ENCODE assay signal across 34 cellular contexts in the genomic region with DNA sequence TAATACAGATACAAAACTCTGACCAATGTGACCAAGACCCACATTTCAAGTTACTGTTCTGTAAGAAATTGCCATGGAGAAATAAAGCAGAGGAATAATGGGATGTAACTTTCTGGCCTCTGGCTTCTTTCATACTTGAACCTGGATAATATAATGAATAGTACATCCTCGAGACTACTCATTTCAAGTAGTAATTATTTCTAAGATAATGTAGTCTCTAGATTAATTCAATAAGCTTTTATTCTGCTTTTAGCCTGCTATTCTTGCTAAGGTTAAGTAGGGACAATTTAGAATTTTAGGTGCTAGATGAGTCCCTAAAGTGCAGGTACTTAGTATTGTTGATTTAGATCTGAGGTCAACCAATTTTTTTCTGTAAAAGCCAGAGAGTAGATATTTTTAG.
"Had no signal": no experiment of that assay in that cellular context is flagged by ENCODE, and none has a peak within 500 bp of the region (broad histone marks: within the 10 kb centered on the region; RNA-seq: fewer than 3 reads in every experiment).

No MANE protein-coding gene starts in this region.

- H3K27me3 ChIP-seq: adrenal gland, body of pancreas, brain microvascular endothelial cell, breast epithelium had no signal

- H3K36me3 Mint-ChIP-seq: activated CD4-positive, alpha-beta memory T cell treated with anti-CD3 and anti-CD28 coated beads for 36 hours; activated naive CD4-positive, alpha-beta T cell treated with anti-CD3 and anti-CD28 coated beads, Interleukin-2, amount 50 U/mL, for 72 hours; activated naive CD8-positive, alpha-beta T cell treated with anti-CD3 and anti-CD28 coated beads for 36 hours had no signal

- H3K9me3 ChIP-seq: adrenal gland, body of pancreas, breast epithelium had no signal

- ATAC-seq: activated CD8-positive, alpha-beta T cell treated with anti-CD3 and anti-CD28 coated beads for 36 hours; activated naive CD4-positive, alpha-beta T cell treated with anti-CD3 and anti-CD28 coated beads, Interleukin-2, amount 50 U/mL, for 72 hours; activated T-cell treated with anti-CD3 and anti-CD28 coated beads, Interleukin-2, amount 50 U/mL, for 4 hours; activated T-cell treated with anti-CD3 and anti-CD28 coated beads, Interleukin-2, amount 50 U/mL, for 72 hours; activated T-helper 17 cell treated with anti-CD3 and anti-CD28 coated beads, Interleukin-2, amount 50 U/mL, for 72 hours; body of pancreas had no signal

- H3K4me3 Mint-ChIP-seq: activated B cell treated with CpG ODN at 0.5 μM for 24 hours; activated CD4-positive, alpha-beta memory T cell treated with anti-CD3 and anti-CD28 coated beads for 36 hours; activated CD4-positive, alpha-beta T cell treated with anti-CD3 and anti-CD28 coated beads, Interleukin-2, amount 10 ng/mL, durations not matched to agents 24 days and 14 days; activated CD8-positive, alpha-beta T cell treated with anti-CD3 and anti-CD28 coated beads for 36 hours; activated naive CD4-positive, alpha-beta T cell treated with anti-CD3 and anti-CD28 coated beads for 36 hours; activated naive CD8-positive, alpha-beta T cell treated with anti-CD3 and anti-CD28 coated beads for 36 hours; activated T-cell treated with anti-CD3 and anti-CD28 coated beads, Interleukin-2, amount 50 U/mL, for 4 hours; activated T-cell treated with anti-CD3 and anti-CD28 coated beads, Interleukin-2, amount 50 U/mL, for 72 hours; activated T-helper 1 cell treated with anti-CD3 and anti-CD28 coated beads, Interleukin-12 subunit alpha, Interleukin-12 subunit beta, Interleukin-2, Interleukin-4 antibody, amounts not matched to agents 30 ng/mL and 10 ng/mL and 1 ng/mL, durations not matched to agents 14 hours and 24 hours and 36 hours; activated T-helper 17 cell treated with anti-CD3 and anti-CD28 coated beads, Interleukin-2, amount 50 U/mL, for 72 hours; T-helper 1 cell treated with Interleukin-12 subunit alpha and Interleukin-12 subunit beta and Interleukin-4 antibody, amounts not matched to agents 30 μg/mL and 1 μg/mL, for 36 hours; T-helper 2 cell treated with Interferon-gamma antibody and Interleukin-4, amounts not matched to agents 5 μg/mL and 100 μg/mL, for 36 hours had no signal

- H3K27ac Mint-ChIP-seq: activated B cell treated with CpG ODN at 0.5 μM for 24 hours; activated CD4-positive, alpha-beta memory T cell treated with anti-CD3 and anti-CD28 coated beads for 36 hours; activated CD4-positive, alpha-beta T cell treated with anti-CD3 and anti-CD28 coated beads, Interleukin-2, amount 10 ng/mL, durations not matched to agents 24 days and 14 days; activated CD8-positive, alpha-beta T cell treated with anti-CD3 and anti-CD28 coated beads for 36 hours; activated naive CD4-positive, alpha-beta T cell treated with anti-CD3 and anti-CD28 coated beads for 36 hours; activated naive CD4-positive, alpha-beta T cell treated with anti-CD3 and anti-CD28 coated beads, Interleukin-2, amount 50 U/mL, for 72 hours; activated naive CD8-positive, alpha-beta T cell treated with anti-CD3 and anti-CD28 coated beads for 36 hours; activated T-cell treated with anti-CD3 and anti-CD28 coated beads, Interleukin-2, amount 50 U/mL, for 72 hours; activated T-helper 1 cell treated with anti-CD3 and anti-CD28 coated beads, Interleukin-12 subunit alpha, Interleukin-12 subunit beta, Interleukin-2, Interleukin-4 antibody, amounts not matched to agents 30 ng/mL and 10 ng/mL and 1 ng/mL, durations not matched to agents 14 hours and 24 hours and 36 hours; activated T-helper 17 cell treated with anti-CD3 and anti-CD28 coated beads, Interleukin-2, amount 50 U/mL, for 72 hours; T-helper 1 cell treated with Interleukin-12 subunit alpha and Interleukin-12 subunit beta and Interleukin-4 antibody, amounts not matched to agents 30 μg/mL and 1 μg/mL, for 36 hours; T-helper 2 cell treated with Interferon-gamma antibody and Interleukin-4, amounts not matched to agents 5 μg/mL and 100 μg/mL, for 36 hours had no signal

- H3K4me1 Mint-ChIP-seq: activated B cell treated with CpG ODN at 0.5 μM for 24 hours; activated CD4-positive, alpha-beta T cell treated with anti-CD3 and anti-CD28 coated beads, Interleukin-2, amount 10 ng/mL, durations not matched to agents 24 days and 14 days; activated naive CD8-positive, alpha-beta T cell treated with anti-CD3 and anti-CD28 coated beads for 36 hours; activated T-helper 17 cell treated with anti-CD3 and anti-CD28 coated beads, Interleukin-2, amount 50 U/mL, for 72 hours had no signal

- H3K27ac ChIP-seq: adrenal gland, body of pancreas, brain microvascular endothelial cell, breast epithelium, VCaP had no signal

- H3K4me3 ChIP-seq: adrenal gland, body of pancreas, breast epithelium had no signal

- H3K9me3 Mint-ChIP-seq: activated B cell treated with CpG ODN at 0.5 μM for 24 hours; activated CD4-positive, alpha-beta memory T cell treated with anti-CD3 and anti-CD28 coated beads for 36 hours; activated CD4-positive, alpha-beta T cell treated with anti-CD3 and anti-CD28 coated beads, Interleukin-2, amount 10 ng/mL, durations not matched to agents 24 days and 14 days; activated CD8-positive, alpha-beta T cell treated with anti-CD3 and anti-CD28 coated beads for 36 hours; activated naive CD4-positive, alpha-beta T cell treated with anti-CD3 and anti-CD28 coated beads for 36 hours; activated naive CD4-positive, alpha-beta T cell treated with anti-CD3 and anti-CD28 coated beads, Interleukin-2, amount 50 U/mL, for 72 hours; activated naive CD8-positive, alpha-beta T cell treated with anti-CD3 and anti-CD28 coated beads for 36 hours; activated T-cell treated with anti-CD3 and anti-CD28 coated beads, Interleukin-2, amount 50 U/mL, for 4 hours; activated T-helper 1 cell treated with anti-CD3 and anti-CD28 coated beads, Interleukin-12 subunit alpha, Interleukin-12 subunit beta, Interleukin-2, Interleukin-4 antibody, amounts not matched to agents 30 ng/mL and 10 ng/mL and 1 ng/mL, durations not matched to agents 14 hours and 24 hours and 36 hours; activated T-helper 17 cell treated with anti-CD3 and anti-CD28 coated beads, Interleukin-2, amount 50 U/mL, for 72 hours; T-helper 1 cell treated with Interleukin-12 subunit alpha and Interleukin-12 subunit beta and Interleukin-4 antibody, amounts not matched to agents 30 μg/mL and 1 μg/mL, for 36 hours; T-helper 2 cell treated with Interferon-gamma antibody and Interleukin-4, amounts not matched to agents 5 μg/mL and 100 μg/mL, for 36 hours had no signal

- H3K36me3 ChIP-seq: adrenal gland, brain microvascular endothelial cell, breast epithelium had no signal

- H3K4me1 ChIP-seq: adrenal gland, body of pancreas, breast epithelium had no signal

- H3K27me3 Mint-ChIP-seq: activated CD4-positive, alpha-beta T cell treated with anti-CD3 and anti-CD28 coated beads, Interleukin-2, amount 10 ng/mL, durations not matched to agents 24 days and 14 days; activated CD8-positive, alpha-beta T cell treated with anti-CD3 and anti-CD28 coated beads for 36 hours; activated naive CD8-positive, alpha-beta T cell treated with anti-CD3 and anti-CD28 coated beads for 36 hours; activated T-helper 17 cell treated with anti-CD3 and anti-CD28 coated beads, Interleukin-2, amount 50 U/mL, for 72 hours had no signal

- DNase-seq: activated B cell treated with CpG ODN at 0.5 μM for 24 hours; activated CD4-positive, alpha-beta memory T cell treated with anti-CD3 and anti-CD28 coated beads for 36 hours; activated CD4-positive, alpha-beta T cell treated with anti-CD3 and anti-CD28 coated beads for 4 hours; activated CD4-positive, alpha-beta T cell treated with anti-CD3 and anti-CD28 coated beads, Interleukin-2, amount 10 ng/mL, durations not matched to agents 24 days and 14 days; activated CD4-positive, alpha-beta T cell treated with anti-CD3 and anti-CD28 coated beads, Interleukin-2, amount 50 U/mL, for 1 hour; activated CD4-positive, alpha-beta T cell treated with anti-CD3 and anti-CD28 coated beads, Interleukin-2, amount 50 U/mL, for 4 hours; activated CD4-positive, CD25-positive, alpha-beta regulatory T cell treated with anti-CD3 and anti-CD28 coated beads, Interleukin-2, amount 50 U/mL, for 72 hours; activated CD8-positive, alpha-beta memory T cell treated with anti-CD3 and anti-CD28 coated beads, Interleukin-2, amount 50 U/mL, for 4 hours; activated CD8-positive, alpha-beta T cell treated with anti-CD3 and anti-CD28 coated beads for 36 hours; activated effector memory CD4-positive, alpha-beta T cell treated with anti-CD3 and anti-CD28 coated beads, Interleukin-2, amount 50 U/mL, for 16 hours; activated gamma-delta T cell treated with Interleukin-2 at 50 U/mL for 16 hours; activated naive CD4-positive, alpha-beta T cell; activated naive CD4-positive, alpha-beta T cell treated with anti-CD3 and anti-CD28 coated beads for 36 hours; activated naive CD4-positive, alpha-beta T cell treated with anti-CD3 and anti-CD28 coated beads, Interleukin-2, amount 50 U/mL, for 16 hours; activated naive CD8-positive, alpha-beta T cell treated with anti-CD3 and anti-CD28 coated beads for 36 hours; activated T-cell treated with anti-CD3 and anti-CD28 coated beads for 4 hours; activated T-cell treated with anti-CD3 and anti-CD28 coated beads, Interleukin-2, amount 50 U/mL, for 1 hour; activated T-cell treated with anti-CD3 and anti-CD28 coated beads, Interleukin-2, amount 50 U/mL, for 4 hours; activated T-cell treated with anti-CD3 and anti-CD28 coated beads, Interleukin-2, amount 50 U/mL, for 72 hours; adrenal gland; amniotic stem cell; aorta; body of pancreas; central memory CD4-positive, alpha-beta T cell; T-helper 2 cell; T-helper 9 cell had no signal
